9 cellular contexts compared by ENCODE assay signal in the genomic region with DNA sequence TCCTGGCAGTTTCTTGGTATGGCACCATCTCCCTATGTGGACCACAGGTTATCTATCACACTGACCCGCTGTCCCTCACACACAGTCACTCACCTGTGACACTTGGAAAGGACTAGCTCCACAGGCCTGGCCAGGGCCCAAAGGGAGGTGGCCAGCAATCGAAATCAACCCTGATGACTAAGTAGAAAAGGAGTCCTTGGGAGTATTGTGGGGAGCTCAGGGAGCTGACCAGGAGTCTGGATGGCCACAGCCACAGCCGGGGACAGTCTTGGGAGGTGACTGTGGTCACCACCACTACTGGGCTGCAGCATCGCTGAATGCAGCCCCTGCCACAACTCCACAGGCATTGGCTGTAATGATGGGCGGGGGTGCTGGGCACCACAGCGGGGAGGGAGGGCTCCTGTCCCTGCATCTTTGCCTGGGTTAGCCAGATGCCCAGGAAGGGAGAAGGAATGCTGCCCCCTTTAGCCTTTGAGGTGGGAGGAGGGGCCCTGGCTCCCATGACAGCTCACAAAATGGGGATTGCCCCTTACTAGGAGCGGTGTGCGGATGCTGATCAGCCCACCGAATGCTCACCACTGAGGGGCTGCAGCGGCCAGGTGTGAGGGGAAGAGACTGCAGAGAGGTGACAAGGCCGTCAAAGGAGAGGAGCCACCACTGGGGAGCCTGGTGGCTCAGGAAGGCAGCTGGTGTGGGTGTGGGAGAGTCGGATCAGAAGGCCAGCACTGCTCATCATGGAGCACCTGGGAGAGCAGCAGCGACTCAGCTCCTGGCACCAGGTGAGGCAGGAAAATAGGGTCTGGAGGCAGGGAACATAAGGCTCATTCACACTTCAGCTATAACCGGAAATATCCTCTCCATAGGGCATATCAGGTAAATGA.
DNase-seq lines count a peak whose midpoint lies in the region; ATAC-seq and TF ChIP-seq lines count a peak whose summit lies in the region.
"Had no signal": no experiment of that assay in that cellular context is flagged by ENCODE, and none has a peak within 500 bp of the region (broad histone marks: within the 10 kb centered on the region; RNA-seq: fewer than 3 reads in every experiment).

No MANE protein-coding gene starts in this region.

- H3K4me2 ChIP-seq in SK-N-SH, result no peak overlapping the region

- no TSS peak for BruUV-seq in A673 (replicated peaks; lab: Mats Ljungman, UMichigan)

- no peaks in the 10 kb centered on the region for H3K36me3 ChIP-seq in SK-N-SH (replicated peaks in 1 of 2; ENCODE audit: control insufficient read depth in 1 of 2, insufficient read depth in 2 of 2, low read length in 1 of 2)
- no peaks in the 10 kb centered on the region for H3K36me3 ChIP-seq in A673 (ENCODE audit: insufficient read depth, low read length, poor library complexity, severe bottlenecking)
- H3K36me3 ChIP-seq: tibial nerve had no signal

- no peak overlapping the region for H3K27ac ChIP-seq in SK-N-SH (ENCODE audit: low read depth in 2 of 2, low read length in 1 of 2)
- H3K27ac ChIP-seq in A673 (ENCODE audit: low read depth, low read length, poor library complexity, severe bottlenecking), result no peak overlapping the region

- ATAC-seq in SK-N-SH treated with all-trans-retinoic acid at 6 μM for 48 hours (no peak), HG03565 (IDR thresholded peaks at IDR 0.05; ENCODE audit: unreplicated experiment) (no peak)

- peaks cover 9% of the 10 kb centered on the region for H3F3A ChIP-seq in SK-N-SH (replicated peaks; ENCODE audit: insufficient read depth)

- no peaks in the 10 kb centered on the region for H3K9me2 ChIP-seq in SK-N-SH

- H4K20me1 ChIP-seq in SK-N-SH (ENCODE audit: insufficient read depth), result no peaks in the 10 kb centered on the region

- no peak overlapping the region for H3K9ac ChIP-seq in SK-N-SH

- DNase-seq in SK-N-SH (peak; percentile 14), NCI-H69 (lab: John Stamatoyannopoulos, UW) (peak; percentile 63), epithelial cell of esophagus (ENCODE audit: low read depth) (peak; percentile 79), renal cortical epithelial cell (ENCODE audit: low read depth) (peak; percentile 34), GM19240 (ENCODE audit: insufficient read length, low spot score) (no peak), A673 (ENCODE audit: low spot score) (no peak)

- H3K9me3 ChIP-seq in SK-N-SH (no peaks in the 10 kb centered on the region), A673 (ENCODE audit: low read depth, low read length, poor library complexity, severe bottlenecking) (no peaks in the 10 kb centered on the region)
- H3K9me3 ChIP-seq: tibial nerve had no signal

- intact Hi-C loops in A673 (cut with micrococcal nuclease; ENCODE audit: unreplicated experiment), result loop anchor here (2.0 to 5.0 kb wide), 3 partner anchors 42 to 209 kb away; a partner anchor contains a TSS

- CTCF ChIA-PET in SK-N-SH (lab: Yijun Ruan, JAX) (interaction anchor here (0.9 to 5.1 kb wide), 25 partner anchors 10 to 250 kb away, joined by 3 to 126 read pairs (median 9); a partner anchor contains a TSS), A673 (lab: Charles Lee) (interaction anchor here (0.7 to 2.1 kb wide), 6 partner anchors 14 to 78 kb away, joined by 3 to 13 read pairs (median 6); no protein-coding TSS in a partner anchor)

- H3K4me1 ChIP-seq in SK-N-SH (ENCODE audit: control insufficient read depth in 1 of 2, insufficient read depth in 2 of 2, low read depth in 1 of 2, low read length in 1 of 2) (peaks cover 0 to 19% of the 10 kb centered on the region in 2 experiments; a peak in 2 of 4 replicates), A673 (ENCODE audit: insufficient read depth, low read length, poor library complexity, severe bottlenecking) (peaks cover 11% of the 10 kb centered on the region)

- H2AFZ ChIP-seq in SK-N-SH (ENCODE audit: low read depth), result no peak overlapping the region

- H3K27me3 ChIP-seq in SK-N-SH (ENCODE audit: insufficient read depth) (no peaks in the 10 kb centered on the region), A673 (replicated peaks; ENCODE audit: insufficient read depth, low read depth, low read length, poor library complexity) (no peaks in the 10 kb centered on the region)

- no peaks in the 10 kb centered on the region for H3K79me2 ChIP-seq in SK-N-SH (ENCODE audit: insufficient read depth)

- POLR2A ChIA-PET in SK-N-SH (lab: Yijun Ruan, JAX), result interaction anchor here (1.7 kb wide), 1 partner anchor 61 kb away, joined by 8 read pairs; a partner anchor contains a TSS
- POLR2A ChIA-PET in A673 (lab: Charles Lee; ENCODE audit: low non-redundant PET), result no interaction called here

- TF ChIP-seq CTCF in SK-N-SH (IDR thresholded peaks at IDR 0.05) (no peak), epithelial cell of esophagus (IDR thresholded peaks at IDR 0.05; ENCODE audit: insufficient read depth, low read depth, low read length, missing control alignments) (no peak), A673 (conservative IDR thresholded peaks at IDR 0.05; ENCODE audit: low read depth, low read length) (no peak)

- H3K4me3 ChIP-seq in SK-N-SH (ENCODE audit: low read depth in 2 of 2, low read length in 1 of 2) (no peak overlapping the region), epithelial cell of esophagus (ENCODE audit: low read length) (no peak overlapping the region), A673 (ENCODE audit: low read depth, low read length, poor library complexity, severe bottlenecking) (no peak overlapping the region)
- H3K4me3 ChIP-seq: tibial nerve had no signal

- TF ChIP-seq RAD21 in SK-N-SH (IDR thresholded peaks at IDR 0.05; ENCODE audit: low read length), result no peak

- WGBS in SK-N-SH (ENCODE audit: low lambda C conversion rate), result 88% methylated on average over 12 of the region's 14 CpGs

- no peak for TF ChIP-seq EP300 in SK-N-SH (IDR thresholded peaks at IDR 0.05; ENCODE audit: borderline replicate concordance in 1 of 2, low read depth in 1 of 2, low read length in 1 of 2)

TF ChIP-seq in SK-N-SH, 30 proteins besides CTCF, POLR2A, EP300 and RAD21:
- TF ChIP-seq MXI1 (IDR thresholded peaks at IDR 0.05; ENCODE audit: low read depth, low read length), result no peak
- no peak for TF ChIP-seq RFX5 (IDR thresholded peaks at IDR 0.05; ENCODE audit: low read length)
- no peak for TF ChIP-seq TCF12 (IDR thresholded peaks at IDR 0.05)
- no peak for TF ChIP-seq FOXM1 (IDR thresholded peaks at IDR 0.05; ENCODE audit: low read depth)
- TF ChIP-seq RXRA (IDR thresholded peaks at IDR 0.05; ENCODE audit: borderline replicate concordance, low read depth), result no peak
- TF ChIP-seq FOSL2 (IDR thresholded peaks at IDR 0.05; ENCODE audit: borderline replicate concordance, low read depth), result no peak
- no peak for TF ChIP-seq ELF1 (IDR thresholded peaks at IDR 0.05)
- TF ChIP-seq TEAD4 (IDR thresholded peaks at IDR 0.05; ENCODE audit: borderline replicate concordance, insufficient read depth), result no peak
- no peak for TF ChIP-seq SIN3A (IDR thresholded peaks at IDR 0.05; ENCODE audit: borderline replicate concordance, low read depth, low read length)
- TF ChIP-seq CHD2 (IDR thresholded peaks at IDR 0.05; ENCODE audit: low read length, partially characterized antibody), result no peak
- TF ChIP-seq, protein P1, sequence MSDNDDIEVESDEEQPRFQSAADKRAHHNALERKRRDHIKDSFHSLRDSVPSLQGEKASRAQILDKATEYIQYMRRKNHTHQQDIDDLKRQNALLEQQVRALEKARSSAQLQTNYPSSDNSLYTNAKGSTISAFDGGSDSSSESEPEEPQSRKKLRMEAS (IDR thresholded peaks at IDR 0.05; ENCODE audit: low read depth), result no peak
- TF ChIP-seq, protein P2, sequence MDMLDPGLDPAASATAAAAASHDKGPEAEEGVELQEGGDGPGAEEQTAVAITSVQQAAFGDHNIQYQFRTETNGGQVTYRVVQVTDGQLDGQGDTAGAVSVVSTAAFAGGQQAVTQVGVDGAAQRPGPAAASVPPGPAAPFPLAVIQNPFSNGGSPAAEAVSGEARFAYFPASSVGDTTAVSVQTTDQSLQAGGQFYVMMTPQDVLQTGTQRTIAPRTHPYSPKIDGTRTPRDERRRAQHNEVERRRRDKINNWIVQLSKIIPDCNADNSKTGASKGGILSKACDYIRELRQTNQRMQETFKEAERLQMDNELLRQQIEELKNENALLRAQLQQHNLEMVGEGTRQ (IDR thresholded peaks at IDR 0.05; ENCODE audit: borderline replicate concordance, low read depth, low read length), result no peak

TF ChIP-seq in SK-N-SH treated with all-trans-retinoic acid at 6 μM for 48 hours, 23 proteins besides CTCF, POLR2A, EP300 and RAD21:
- TF ChIP-seq BACH2 (CRISPR knock-in tag; IDR thresholded peaks at IDR 0.05; ENCODE audit: borderline replicate concordance), result no peak
- TF ChIP-seq ZNF8 (CRISPR knock-in tag; IDR thresholded peaks at IDR 0.05), result no peak
- no peak for TF ChIP-seq TCF4 (CRISPR knock-in tag; IDR thresholded peaks at IDR 0.05; ENCODE audit: borderline replicate concordance)
- TF ChIP-seq ZFP30 (CRISPR knock-in tag; IDR thresholded peaks at IDR 0.05), result no peak
- TF ChIP-seq ZNF565 (CRISPR knock-in tag; conservative IDR thresholded peaks at IDR 0.05; ENCODE audit: low read depth), result no peak
- no peak for TF ChIP-seq ESRRG (CRISPR knock-in tag; IDR thresholded peaks at IDR 0.05)
- TF ChIP-seq RARB (CRISPR knock-in tag; IDR thresholded peaks at IDR 0.05), result no peak
- TF ChIP-seq, protein P3, sequence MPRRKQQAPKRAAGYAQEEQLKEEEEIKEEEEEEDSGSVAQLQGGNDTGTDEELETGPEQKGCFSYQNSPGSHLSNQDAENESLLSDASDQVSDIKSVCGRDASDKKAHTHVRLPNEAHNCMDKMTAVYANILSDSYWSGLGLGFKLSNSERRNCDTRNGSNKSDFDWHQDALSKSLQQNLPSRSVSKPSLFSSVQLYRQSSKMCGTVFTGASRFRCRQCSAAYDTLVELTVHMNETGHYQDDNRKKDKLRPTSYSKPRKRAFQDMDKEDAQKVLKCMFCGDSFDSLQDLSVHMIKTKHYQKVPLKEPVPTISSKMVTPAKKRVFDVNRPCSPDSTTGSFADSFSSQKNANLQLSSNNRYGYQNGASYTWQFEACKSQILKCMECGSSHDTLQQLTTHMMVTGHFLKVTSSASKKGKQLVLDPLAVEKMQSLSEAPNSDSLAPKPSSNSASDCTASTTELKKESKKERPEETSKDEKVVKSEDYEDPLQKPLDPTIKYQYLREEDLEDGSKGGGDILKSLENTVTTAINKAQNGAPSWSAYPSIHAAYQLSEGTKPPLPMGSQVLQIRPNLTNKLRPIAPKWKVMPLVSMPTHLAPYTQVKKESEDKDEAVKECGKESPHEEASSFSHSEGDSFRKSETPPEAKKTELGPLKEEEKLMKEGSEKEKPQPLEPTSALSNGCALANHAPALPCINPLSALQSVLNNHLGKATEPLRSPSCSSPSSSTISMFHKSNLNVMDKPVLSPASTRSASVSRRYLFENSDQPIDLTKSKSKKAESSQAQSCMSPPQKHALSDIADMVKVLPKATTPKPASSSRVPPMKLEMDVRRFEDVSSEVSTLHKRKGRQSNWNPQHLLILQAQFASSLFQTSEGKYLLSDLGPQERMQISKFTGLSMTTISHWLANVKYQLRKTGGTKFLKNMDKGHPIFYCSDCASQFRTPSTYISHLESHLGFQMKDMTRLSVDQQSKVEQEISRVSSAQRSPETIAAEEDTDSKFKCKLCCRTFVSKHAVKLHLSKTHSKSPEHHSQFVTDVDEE (CRISPR knock-in tag; IDR thresholded peaks at IDR 0.05), result no peak
- TF ChIP-seq ZC3H10 (CRISPR knock-in tag; IDR thresholded peaks at IDR 0.05), result no peak
- no peak for TF ChIP-seq ZNF70 (CRISPR knock-in tag; IDR thresholded peaks at IDR 0.05)
TF ChIP-seq in SK-N-SH treated with all-trans-retinoic acid at 6 μM for 48 hours: peak in this region for 0.

Comparison
In these comparisons a context has a peak if more than half of its experiments do, and no peak if none do; other contexts are left out.
1. DNase-seq: peak in SK-N-SH (single experiment), NCI-H69 (single experiment), epithelial cell of esophagus (single experiment) and renal cortical epithelial cell (single experiment); none in GM19240 (single experiment) and A673 (single experiment).